Comparison of ENCODE assay signal across 1 cellular context in the genomic region with DNA sequence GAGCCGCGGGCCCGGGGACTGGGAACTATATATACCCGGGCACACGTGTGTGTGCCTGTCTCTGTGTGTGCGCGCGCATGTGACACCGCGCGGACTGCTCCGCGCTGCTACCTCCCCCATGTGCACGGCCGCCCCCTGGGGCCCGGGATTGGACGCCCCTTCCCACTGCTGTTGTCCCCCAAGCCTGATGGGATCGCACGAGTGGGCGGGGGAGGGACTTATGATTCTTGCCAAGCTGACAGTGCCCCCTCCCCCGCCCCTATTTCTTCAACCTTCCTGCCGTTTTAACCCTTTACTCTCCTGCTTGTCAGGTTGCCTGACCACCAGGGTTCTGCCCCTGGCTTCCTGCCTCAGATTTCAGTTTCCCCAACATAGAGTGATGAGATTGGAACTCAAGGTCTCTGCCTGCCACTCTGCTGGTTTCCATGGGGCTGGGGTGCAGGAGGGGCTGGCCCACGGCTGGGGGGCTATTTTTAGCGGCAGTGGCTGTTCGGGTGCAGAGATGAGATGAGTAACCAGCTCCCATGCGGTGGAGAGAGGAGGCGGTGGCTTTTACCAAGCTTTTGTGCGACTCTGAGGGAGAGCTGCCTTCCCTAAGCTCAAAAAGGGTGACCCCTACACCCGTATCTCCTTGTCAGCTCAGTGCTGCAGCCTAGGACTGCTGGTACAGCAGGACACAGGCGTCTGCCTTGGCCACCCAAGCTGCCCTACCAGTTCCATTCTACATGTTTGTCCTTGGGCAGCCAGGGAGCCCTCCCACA.
TF ChIP-seq lines count a peak whose summit lies in the region.

A gene (minus strand): TSS at position 5 of the 761 bp plus-strand sequence. CDS start 88 bp downstream, outside the sequence.

TF ChIP-seq in SK-N-SH treated with all-trans-retinoic acid at 6 μM for 48 hours, 23 proteins besides CTCF, POLR2A, EP300 and RAD21 (continued from another document):
- TF ChIP-seq, protein P1, sequence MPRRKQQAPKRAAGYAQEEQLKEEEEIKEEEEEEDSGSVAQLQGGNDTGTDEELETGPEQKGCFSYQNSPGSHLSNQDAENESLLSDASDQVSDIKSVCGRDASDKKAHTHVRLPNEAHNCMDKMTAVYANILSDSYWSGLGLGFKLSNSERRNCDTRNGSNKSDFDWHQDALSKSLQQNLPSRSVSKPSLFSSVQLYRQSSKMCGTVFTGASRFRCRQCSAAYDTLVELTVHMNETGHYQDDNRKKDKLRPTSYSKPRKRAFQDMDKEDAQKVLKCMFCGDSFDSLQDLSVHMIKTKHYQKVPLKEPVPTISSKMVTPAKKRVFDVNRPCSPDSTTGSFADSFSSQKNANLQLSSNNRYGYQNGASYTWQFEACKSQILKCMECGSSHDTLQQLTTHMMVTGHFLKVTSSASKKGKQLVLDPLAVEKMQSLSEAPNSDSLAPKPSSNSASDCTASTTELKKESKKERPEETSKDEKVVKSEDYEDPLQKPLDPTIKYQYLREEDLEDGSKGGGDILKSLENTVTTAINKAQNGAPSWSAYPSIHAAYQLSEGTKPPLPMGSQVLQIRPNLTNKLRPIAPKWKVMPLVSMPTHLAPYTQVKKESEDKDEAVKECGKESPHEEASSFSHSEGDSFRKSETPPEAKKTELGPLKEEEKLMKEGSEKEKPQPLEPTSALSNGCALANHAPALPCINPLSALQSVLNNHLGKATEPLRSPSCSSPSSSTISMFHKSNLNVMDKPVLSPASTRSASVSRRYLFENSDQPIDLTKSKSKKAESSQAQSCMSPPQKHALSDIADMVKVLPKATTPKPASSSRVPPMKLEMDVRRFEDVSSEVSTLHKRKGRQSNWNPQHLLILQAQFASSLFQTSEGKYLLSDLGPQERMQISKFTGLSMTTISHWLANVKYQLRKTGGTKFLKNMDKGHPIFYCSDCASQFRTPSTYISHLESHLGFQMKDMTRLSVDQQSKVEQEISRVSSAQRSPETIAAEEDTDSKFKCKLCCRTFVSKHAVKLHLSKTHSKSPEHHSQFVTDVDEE (CRISPR knock-in tag; IDR thresholded peaks at IDR 0.05): no peak
- TF ChIP-seq PPARA (CRISPR knock-in tag; IDR thresholded peaks at IDR 0.05; ENCODE audit: borderline replicate concordance) (no peak), SNAI2 (CRISPR knock-in tag; IDR thresholded peaks at IDR 0.05) (no peak)
TF ChIP-seq in SK-N-SH treated with all-trans-retinoic acid at 6 μM for 48 hours: peak in this region for 0.
